In the genomic region with DNA sequence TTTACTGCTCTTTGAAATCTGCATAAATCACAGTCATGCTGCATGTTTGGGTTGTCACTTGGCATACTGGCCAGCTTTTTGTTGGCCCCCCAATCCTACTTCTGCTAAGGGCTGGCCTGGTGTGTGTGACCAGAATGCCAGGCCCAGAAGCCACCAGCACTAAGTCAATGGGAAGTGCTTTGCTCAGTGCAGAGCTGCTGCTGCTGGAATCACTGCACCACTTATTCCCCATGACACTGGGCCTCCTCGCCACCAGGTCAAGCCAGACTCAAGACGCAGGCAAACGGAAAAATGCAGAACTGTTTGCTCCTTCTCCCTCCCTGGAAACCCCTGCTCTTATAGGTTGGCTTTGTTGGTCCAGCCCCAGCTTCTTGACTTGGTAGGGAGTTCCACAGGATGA, we compare ENCODE assay signal across 21 cellular contexts.
"Had no signal": no experiment of that assay in that cellular context is flagged by ENCODE, and none has a peak within 500 bp of the region (broad histone marks: within the 10 kb centered on the region; RNA-seq: fewer than 3 reads in every experiment).

No MANE protein-coding gene starts in this region.

- H3K4me3 Mint-ChIP-seq: dendritic cell treated with granulocyte-macrophage colony-stimulating factor and Interleukin-4, amounts not matched to agents 40 ng/mL and 50 ng/mL, for 4 days; effector memory CD8-positive, alpha-beta T cell; naive B cell; nephron; stimulated activated naive B cell treated with anti-CD40 and anti-IgM and Interleukin-4, amounts not matched to agents 10 μg/mL and 1 μg/mL and 100 μg/mL, for 72 hours; stimulated activated naive CD8-positive, alpha-beta T cell treated with anti-CD3 and anti-CD28 coated beads, Interleukin-15, amount 100 ng/mL, for 72 hours had no signal

- FAIRE-seq: kidney had no signal

- H3K36me3 Mint-ChIP-seq: naive B cell; stimulated activated naive B cell treated with anti-CD40 and anti-IgM and Interleukin-4, amounts not matched to agents 10 μg/mL and 1 μg/mL and 100 μg/mL, for 72 hours had no signal

- ATAC-seq: effector memory CD8-positive, alpha-beta T cell; gastrocnemius medialis; left colon; left ventricle myocardium superior; stimulated activated naive B cell treated with anti-CD40 and anti-IgM and Interleukin-4, amounts not matched to agents 10 μg/mL and 1 μg/mL and 100 μg/mL, for 72 hours; stimulated activated naive CD8-positive, alpha-beta T cell treated with anti-CD3 and anti-CD28 coated beads, Interleukin-15, amount 100 ng/mL, for 72 hours had no signal

- DNase-seq: effector memory CD8-positive, alpha-beta T cell; gastrocnemius medialis; kidney; left colon; left ventricle myocardium superior; mesenchymal stem cell; naive B cell; occipital lobe; sigmoid colon; stimulated activated CD4-positive, alpha-beta T cell treated with anti-CD3 and anti-CD28 coated beads, Interleukin-2, amount 100 ng/mL, for 24 hours; stimulated activated CD4-positive, alpha-beta T cell treated with anti-CD3 and anti-CD28 coated beads, Interleukin-4, amount 100 ng/mL, for 4 hours; stimulated activated naive B cell treated with anti-CD40 and anti-IgM and Interleukin-4, amounts not matched to agents 10 μg/mL and 1 μg/mL and 100 μg/mL, for 72 hours; stimulated activated naive CD8-positive, alpha-beta T cell treated with anti-CD3 and anti-CD28 coated beads, Interleukin-15, amount 100 ng/mL, for 72 hours; testis had no signal

- H3K27ac Mint-ChIP-seq: dendritic cell treated with granulocyte-macrophage colony-stimulating factor and Interleukin-4, amounts not matched to agents 40 ng/mL and 50 ng/mL, for 4 days; effector memory CD8-positive, alpha-beta T cell; naive B cell; nephron; stimulated activated naive B cell treated with anti-CD40 and anti-IgM and Interleukin-4, amounts not matched to agents 10 μg/mL and 1 μg/mL and 100 μg/mL, for 72 hours; stimulated activated naive CD8-positive, alpha-beta T cell treated with anti-CD3 and anti-CD28 coated beads, Interleukin-15, amount 100 ng/mL, for 72 hours had no signal

- H3K27ac ChIP-seq: epithelial cell of prostate, esophagus muscularis mucosa, gastrocnemius medialis, sigmoid colon, skin epidermis, testis, tibial nerve had no signal

- H3K4me1 ChIP-seq: esophagus muscularis mucosa, gastrocnemius medialis, sigmoid colon, testis, tibial nerve had no signal

- H3K36me3 ChIP-seq: esophagus muscularis mucosa, gastrocnemius medialis, sigmoid colon, tibial nerve had no signal

- H3K9me3 Mint-ChIP-seq: dendritic cell treated with granulocyte-macrophage colony-stimulating factor and Interleukin-4, amounts not matched to agents 40 ng/mL and 50 ng/mL, for 4 days; stimulated activated naive CD8-positive, alpha-beta T cell treated with anti-CD3 and anti-CD28 coated beads, Interleukin-15, amount 100 ng/mL, for 72 hours had no signal

- H3K4me3 ChIP-seq: esophagus muscularis mucosa, gastrocnemius medialis, lung, sigmoid colon, skin epidermis, testis, tibial nerve had no signal

- H3K9me3 ChIP-seq: esophagus muscularis mucosa, gastrocnemius medialis, sigmoid colon, testis, tibial nerve had no signal

- H3K27me3 ChIP-seq: testis had no signal
